In the genomic region with DNA sequence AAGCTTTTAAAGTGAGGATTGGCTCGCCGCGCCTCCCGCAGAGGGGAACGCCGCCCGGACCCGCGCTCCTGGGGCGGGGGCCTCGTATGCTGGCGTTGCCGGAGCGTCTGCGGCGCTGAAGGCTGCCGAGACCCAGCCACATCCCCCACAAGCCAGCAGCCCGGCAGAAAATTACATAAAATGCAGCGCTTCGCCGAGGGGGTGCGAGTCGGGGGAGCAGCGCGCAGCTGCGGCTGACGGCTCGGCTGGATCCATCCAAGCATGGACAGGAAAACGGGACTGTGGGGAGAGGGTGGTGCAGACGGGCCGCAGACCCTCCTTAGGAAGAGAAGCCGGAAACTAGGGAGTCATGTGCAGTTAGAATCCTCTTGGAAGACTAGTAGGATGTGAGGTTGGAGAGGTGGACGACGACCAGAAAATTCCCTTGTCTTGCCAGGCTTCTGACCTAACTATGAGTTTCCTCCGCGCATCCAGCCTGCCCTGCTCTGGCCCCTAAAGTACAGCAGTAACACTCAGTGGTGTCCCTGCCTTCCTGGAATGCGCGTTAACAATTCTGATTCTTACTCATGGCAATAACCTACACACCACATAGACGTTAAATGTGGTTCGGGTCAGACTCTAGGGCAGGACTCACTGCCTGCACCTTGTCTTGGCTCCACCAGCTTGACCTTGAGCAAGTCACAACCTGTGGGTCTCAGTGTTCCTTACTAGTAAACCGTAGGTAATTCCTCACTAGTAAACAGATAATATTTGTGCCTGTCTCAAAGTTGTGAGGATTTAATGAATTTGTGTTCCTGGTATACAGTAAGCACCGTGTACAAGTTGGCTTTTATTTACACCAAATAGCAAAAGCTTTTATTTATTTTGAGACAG, we compare ENCODE assay signal across 7 cellular contexts. TPM values are rescaled to one million over a fixed set of nuclear protein-coding genes. Genes with fewer than 3 reads are reported as not detected.
A peak's percentile ranks its signal among the peaks of the same experiment; 100 is the strongest.
DNase-seq lines count a peak whose midpoint lies in the region; ATAC-seq and TF ChIP-seq lines count a peak whose summit lies in the region.

No MANE protein-coding gene starts in this region.

- TF ChIP-seq POLR2A in GM18505 (IDR thresholded peaks at IDR 0.05; ENCODE audit: borderline replicate concordance, extremely low read depth, insufficient read depth, insufficient read length) = no peak

- H3K27me3 ChIP-seq in colonic mucosa = no peaks in the 10 kb centered on the region

- no peaks in the 10 kb centered on the region for H3K9me3 ChIP-seq in colonic mucosa

- ATAC-seq in GM18505 (IDR thresholded peaks at IDR 0.05; ENCODE audit: unreplicated experiment) (peak; percentile 15), HG02938 (IDR thresholded peaks at IDR 0.05; ENCODE audit: unreplicated experiment) (peak; percentile 13), left lobe of liver (peak; percentile 8)

- TF ChIP-seq CTCF in colonic mucosa (IDR thresholded peaks at IDR 0.05) = no peak

- peak overlapping the region; percentile 91 for H3K4me3 ChIP-seq in colonic mucosa

- DNase-seq in NCI-H2171 (lab: John Stamatoyannopoulos, UW) = peak; percentile 73
- DNase-seq in activated CD4-positive, alpha-beta T cell treated with anti-CD3 and anti-CD28 coated beads for 1 hour = peak; percentile 26
- peak; percentile 63 for DNase-seq in colonic mucosa
- DNase-seq in left lobe of liver (ENCODE audit: low spot score) = no peak
- DNase-seq in stimulated activated CD4-positive, alpha-beta T cell treated with anti-CD3 and anti-CD28 coated beads, Interleukin-2, amount 100 ng/mL, for 48 hours = peak; percentile 34 to 42

- peak overlapping the region; percentile 96 for H3K27ac ChIP-seq in colonic mucosa

- H3K9ac ChIP-seq in colonic mucosa (ENCODE audit: low read depth in 2 of 2, low read length in 2 of 2) = peak overlapping the region; percentile 86 to 93

- intact Hi-C loops in colonic mucosa (cut with DNase I) = loop anchor here (5.0 kb wide), 3 partner anchors 33 to 133 kb away; a partner anchor contains a TSS

- no peaks in the 10 kb centered on the region for H3K36me3 ChIP-seq in colonic mucosa

- peaks cover 3% of the 10 kb centered on the region for H3K4me1 ChIP-seq in colonic mucosa

RNA-seq across cellular contexts. Expression of a gene that starts 1.0 kb away (rescaled TPM):
- total RNA-seq in colonic mucosa (10 to 100 TPM; 38.6 to 43.1 TPM), left lobe of liver (21.9 TPM)

RNA-seq across cellular contexts. Expression of a gene that starts 34.5 kb away (rescaled TPM):
- total RNA-seq in colonic mucosa (100 to 1,000 TPM; 240 to 305 TPM), left lobe of liver (31.7 TPM)
